Comparison of ENCODE assay signal across 7 cellular contexts in genomic region chr1:113978863-113979702, GRCh38. TPM values are rescaled to one million over a fixed set of nuclear protein-coding genes. Genes with fewer than 3 reads are reported as not detected.
DNase-seq lines count a peak whose midpoint lies in the region; ATAC-seq, FAIRE-seq and TF ChIP-seq lines count a peak whose summit lies in the region.

TSS of gene OLFML3 (plus strand) at chr1:113979474. CDS start at chr1:113979517, 43 bp downstream.

- TF ChIP-seq CTCF in GM10248 (IDR thresholded peaks at IDR 0.05; ENCODE audit: control extremely low read depth, extremely low read depth, low read depth, missing control alignments), result peak; percentile 84
- TF ChIP-seq CTCF in adrenal gland (IDR thresholded peaks at IDR 0.05), result peak; percentile 43 to 84 (median 74)
- peak in 3 of 4 donors; percentile 41 to 50 (median 49) for TF ChIP-seq CTCF in pancreas (IDR thresholded peaks at IDR 0.05)

- FAIRE-seq in RCC 7860 (lab: Jason Lieb, UNC) (peak; percentile 26), pancreas (lab: Jason Lieb, UNC) (no peak)

- H3K27ac ChIP-seq in adrenal gland, result peak within 1 kb of the TSS in 2 of 5 donors; percentile 50 to 53
- H3K27ac ChIP-seq in pancreas, result peak within 1 kb of the TSS in 3 of 4 donors; percentile 10 to 49 (median 48)

- no peaks in the 10 kb centered on the region for H3K27me3 ChIP-seq in adrenal gland
- no peaks in the 10 kb centered on the region for H3K27me3 ChIP-seq in pancreas

- DNase-seq in GM10248 (ENCODE audit: extremely low spot score) (peak; percentile 69), Kasumi-1 (lab: John Stamatoyannopoulos, UW) (peak; percentile 53 to 58), RCC 7860 (ENCODE audit: low spot score) (peak; percentile 62), adrenal gland (peak; percentile 80 to 96 (median 86)), left cardiac atrium (peak; percentile 90), pancreas (peak; percentile 63 to 80 (median 72))

- no peak for TF ChIP-seq POLR2A in adrenal gland (IDR thresholded peaks at IDR 0.05)

- H3K4me1 ChIP-seq in adrenal gland (replicated peaks in 1 of 2) (peaks cover 11 to 30% of the 10 kb centered on the region in 2 donors), pancreas (peaks cover 0 to 9% (median 0%) of the 10 kb centered on the region in 3 donors)

- H3K36me3 ChIP-seq in adrenal gland (replicated peaks in 1 of 2), result no peaks in the 10 kb centered on the region
- no peaks in the 10 kb centered on the region for H3K36me3 ChIP-seq in pancreas

- H3K9me3 ChIP-seq in adrenal gland (replicated peaks in 1 of 3), result no peaks in the 10 kb centered on the region
- no peaks in the 10 kb centered on the region for H3K9me3 ChIP-seq in pancreas

- peak within 1 kb of the TSS in 1 of 4 donors; percentile 38 for H3K4me3 ChIP-seq in adrenal gland
- H3K4me3 ChIP-seq in pancreas, result peak within 1 kb of the TSS in 2 of 4 donors; percentile 5 to 27

- CTCF ChIA-PET in GM10248 (lab: Yijun Ruan, JAX), result interaction anchor here (0.6 to 12.2 kb wide), 20 partner anchors 9 to 1134 kb away, joined by 3 to 163 read pairs (median 3); no protein-coding TSS in a partner anchor

- intact Hi-C loops in adrenal gland (cut with DNase I), result loop anchor here in 1 of 2 donors (10.0 kb wide), 1 partner anchor 144 kb away; no protein-coding TSS in a partner anchor
- intact Hi-C loops in left cardiac atrium (cut with DNase I), result loop anchor here in 1 of 2 donors (1.0 kb wide), 1 partner anchor 304 kb away; no protein-coding TSS in a partner anchor
- intact Hi-C loops in pancreas (cut with DNase I), result no loop called here

- ATAC-seq in left cardiac atrium, result peak; percentile 68 to 82
- peak; percentile 72 to 86 (median 82) for ATAC-seq in pancreas
- no peak for ATAC-seq in GM21390 (IDR thresholded peaks at IDR 0.05; ENCODE audit: unreplicated experiment)

- WGBS in adrenal gland, 4 donors, result 17 to 39% (median 29%) methylated on average over 13 of the region's 13 CpGs
- 25 to 29% methylated on average over 13 of the region's 13 CpGs for WGBS in pancreas, 2 donors

- POLR2A ChIA-PET in GM10248 (lab: Yijun Ruan, JAX), result interaction anchor here (1.0 kb wide), 1 partner anchor 304 kb away, joined by 3 read pairs; no protein-coding TSS in a partner anchor

RNA-seq across cellular contexts. Expression of gene OLFML3, which starts in this region (rescaled TPM):
- 10 to 100 TPM; 13.6 to 99.6 (median 38.8) TPM for total RNA-seq in adrenal gland
- polyA plus RNA-seq in adrenal gland, result 10 to 100 TPM; 20.7 to 33.4 (median 31.7) TPM
- 10 to 100 TPM; 18.8 to 36.2 TPM for total RNA-seq in left cardiac atrium
- total RNA-seq in pancreas, result 10 to 100 TPM in 3 of 6 donors, 1 to 10 TPM in 3; 3.7 to 39.2 (median 11.0) TPM
- 10 to 100 TPM in 1 of 2 donors, 1 to 10 TPM in 1; 9.1 to 11.3 TPM for polyA plus RNA-seq in pancreas
